In the genomic region with DNA sequence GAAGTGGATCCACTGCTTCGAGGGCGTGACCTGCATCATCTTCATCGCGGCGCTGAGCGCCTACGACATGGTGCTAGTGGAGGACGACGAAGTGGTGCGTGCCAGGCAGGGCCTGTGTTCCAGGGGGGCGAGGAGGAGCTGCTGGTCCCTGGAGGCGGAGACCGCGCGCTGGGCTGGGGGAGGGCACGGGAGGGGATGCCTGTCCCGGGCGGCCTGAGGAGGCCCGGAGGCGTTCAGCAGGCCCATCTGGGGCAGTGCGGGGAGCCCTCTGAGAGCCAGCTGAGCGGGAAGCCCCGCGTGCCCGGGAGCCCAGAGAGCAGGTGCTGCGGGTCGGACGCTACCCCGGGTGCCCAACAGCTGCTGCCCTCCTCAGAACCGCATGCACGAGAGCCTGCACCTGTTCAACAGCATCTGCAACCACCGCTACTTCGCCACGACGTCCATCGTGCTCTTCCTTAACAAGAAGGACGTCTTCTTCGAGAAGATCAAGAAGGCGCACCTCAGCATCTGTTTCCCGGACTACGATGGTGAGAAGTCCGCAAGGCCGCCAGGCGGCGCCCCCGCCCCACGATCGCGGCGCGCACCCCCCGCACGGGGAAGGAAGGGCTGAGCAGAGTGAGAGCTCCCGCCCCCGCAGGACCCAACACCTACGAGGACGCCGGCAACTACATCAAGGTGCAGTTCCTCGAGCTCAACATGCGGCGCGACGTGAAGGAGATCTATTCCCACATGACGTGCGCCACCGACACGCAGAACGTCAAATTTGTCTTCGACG, we compare ENCODE assay signal across 8 cellular contexts. TPM values are rescaled to one million over a fixed set of nuclear protein-coding genes. Genes with fewer than 3 reads are reported as not detected.
A peak's percentile ranks its signal among the peaks of the same experiment; 100 is the strongest.
DNase-seq lines count a peak whose midpoint lies in the region; ATAC-seq and TF ChIP-seq lines count a peak whose summit lies in the region.

No MANE protein-coding gene starts in this region.

- H3K4me3 Mint-ChIP-seq in activated CD8-positive, alpha-beta T cell treated with anti-CD3 and anti-CD28 coated beads for 36 hours, result peak overlapping the region; percentile 18

- no peak overlapping the region for H3K27ac Mint-ChIP-seq in activated CD8-positive, alpha-beta T cell treated with anti-CD3 and anti-CD28 coated beads for 36 hours

- CTCF ChIA-PET in activated CD8-positive, alpha-beta T cell treated with anti-CD3 and anti-CD28 coated beads for 36 hours (lab: Charles Lee), result interaction anchor here (0.6 to 7.0 kb wide), 43 partner anchors 8 to 523 kb away, joined by 3 to 204 read pairs (median 4); a partner anchor contains a TSS

- H3K4me1 Mint-ChIP-seq in activated CD8-positive, alpha-beta T cell treated with anti-CD3 and anti-CD28 coated beads for 36 hours (ENCODE audit: low read depth), result peaks cover 11% of the 10 kb centered on the region

- intact Hi-C loops in activated CD8-positive, alpha-beta T cell treated with anti-CD3 and anti-CD28 coated beads for 36 hours (cut with micrococcal nuclease), result no loop called here

- no peaks in the 10 kb centered on the region for H3K36me3 Mint-ChIP-seq in activated CD8-positive, alpha-beta T cell treated with anti-CD3 and anti-CD28 coated beads for 36 hours (ENCODE audit: low read depth)

- peak; percentile 87 for TF ChIP-seq CTCF in GM12874 (IDR thresholded peaks at IDR 0.05; ENCODE audit: insufficient read depth, low read depth, low read length)
- peak; percentile 85 for TF ChIP-seq CTCF in activated CD8-positive, alpha-beta T cell treated with anti-CD3 and anti-CD28 coated beads for 36 hours (IDR thresholded peaks at IDR 0.05)

- H3K9me3 Mint-ChIP-seq in activated CD8-positive, alpha-beta T cell treated with anti-CD3 and anti-CD28 coated beads for 36 hours, result no peaks in the 10 kb centered on the region

- peak; percentile 28 for DNase-seq in NCI-H1092 treated with DMSO at 0.1 percent for 48 hours (lab: John Stamatoyannopoulos, UW)
- peak; percentile 88 for DNase-seq in activated CD8-positive, alpha-beta T cell treated with anti-CD3 and anti-CD28 coated beads for 36 hours
- peak; percentile 80 for DNase-seq in effector CD4-positive, alpha-beta T cell
- peak; percentile 71 for DNase-seq in midbrain (lab: John Stamatoyannopoulos, UW)
- DNase-seq in stimulated activated CD8-positive, alpha-beta memory T cell treated with anti-CD3 and anti-CD28 coated beads, Interleukin-2, amount 100 ng/mL, for 48 hours (ENCODE audit: low read depth in 2 of 2), result peak; percentile 65 to 69
- no peak for DNase-seq in amniotic stem cell (lab: John Stamatoyannopoulos, UW)

- POLR2A ChIA-PET in activated CD8-positive, alpha-beta T cell treated with anti-CD3 and anti-CD28 coated beads for 36 hours (lab: Charles Lee), result interaction anchor here (0.6 to 2.4 kb wide), 9 partner anchors 25 to 83 kb away, joined by 3 to 16 read pairs (median 3); no protein-coding TSS in a partner anchor

- peaks cover 16% of the 10 kb centered on the region for H3K27me3 Mint-ChIP-seq in activated CD8-positive, alpha-beta T cell treated with anti-CD3 and anti-CD28 coated beads for 36 hours

- ATAC-seq in activated CD8-positive, alpha-beta T cell treated with anti-CD3 and anti-CD28 coated beads for 36 hours, result peak; percentile 71
- no peak for ATAC-seq in HG03175 (IDR thresholded peaks at IDR 0.05; ENCODE audit: unreplicated experiment)

RNA-seq across cellular contexts. Expression of a gene that starts 2.9 kb away (rescaled TPM):
- under 1 TPM; 0.11 to 0.23 TPM for total RNA-seq in activated CD8-positive, alpha-beta T cell treated with anti-CD3 and anti-CD28 coated beads for 36 hours

RNA-seq across cellular contexts. Expression of a gene that starts 10.8 kb away (rescaled TPM):
- under 1 TPM in 1 of 2 experiments, not detected in 1; 0.22 TPM for total RNA-seq in activated CD8-positive, alpha-beta T cell treated with anti-CD3 and anti-CD28 coated beads for 36 hours

RNA-seq across cellular contexts. Expression of a gene that starts 39.2 kb away (rescaled TPM):
- total RNA-seq in activated CD8-positive, alpha-beta T cell treated with anti-CD3 and anti-CD28 coated beads for 36 hours, result under 1 TPM; 0.34 to 0.43 TPM

RNA-seq across cellular contexts. Expression of a gene that starts 41.7 kb away (rescaled TPM):
- total RNA-seq in activated CD8-positive, alpha-beta T cell treated with anti-CD3 and anti-CD28 coated beads for 36 hours, result 100 to 1,000 TPM; 238 to 242 TPM
